In the genomic region with DNA sequence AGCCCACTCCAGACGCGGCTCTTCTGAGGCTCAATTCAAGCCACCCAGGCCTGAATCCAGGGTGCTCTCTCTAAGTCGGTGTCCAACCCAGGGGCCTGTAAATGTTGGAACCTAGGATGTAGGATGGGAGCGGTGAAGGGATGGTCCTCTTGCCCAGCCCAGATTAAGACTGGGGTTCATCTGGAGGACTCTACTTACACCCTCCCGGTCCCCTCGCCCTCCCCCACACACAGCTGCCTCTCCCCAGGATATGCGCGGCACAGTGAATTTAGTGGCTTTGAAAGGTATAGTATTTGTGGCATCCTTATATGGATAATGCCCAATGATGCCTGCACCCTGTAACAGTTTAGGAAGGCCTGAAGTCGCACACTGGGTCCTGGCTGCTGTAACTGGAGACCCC, we compare ENCODE assay signal across 8 cellular contexts. TPM values are rescaled to one million over a fixed set of nuclear protein-coding genes. Genes with fewer than 3 reads are reported as not detected.
DNase-seq lines count a peak whose midpoint lies in the region; ATAC-seq and TF ChIP-seq lines count a peak whose summit lies in the region.

No MANE protein-coding gene starts in this region.

- no peaks in the 10 kb centered on the region for H3K4me1 Mint-ChIP-seq in activated T-cell treated with anti-CD3 and anti-CD28 coated beads, Interleukin-2, amount 50 U/mL, for 72 hours (ENCODE audit: low read depth)
- H3K4me1 Mint-ChIP-seq in mesothelial cell of epicardium = peaks cover 24% of the 10 kb centered on the region
- H3K4me1 Mint-ChIP-seq in type B pancreatic cell (ENCODE audit: unreplicated experiment) = peaks cover 24% of the 10 kb centered on the region

- DNase-seq in activated T-cell treated with anti-CD3 and anti-CD28 coated beads, Interleukin-2, amount 50 U/mL, for 72 hours = no peak
- DNase-seq in activated T-cell treated with anti-CD3 and anti-CD28 coated beads, Interleukin-2, amount 50 U/mL, for 48 hours = no peak
- DNase-seq in cardiac fibroblast (ENCODE audit: low read depth in 2 of 2) = no peak
- DNase-seq in mesothelial cell of epicardium (ENCODE audit: low spot score in 2 of 2, unreplicated experiment in 2 of 2) = no peak
- no peak for DNase-seq in type B pancreatic cell (ENCODE audit: extremely low spot score, unreplicated experiment)
- no peak for DNase-seq in NCI-H1930 (lab: John Stamatoyannopoulos, UW)
- DNase-seq in DMS 273 treated with DMSO at 0.1 percent for 48 hours (lab: John Stamatoyannopoulos, UW) = no peak
- no peak for DNase-seq in KBM-7

- no peaks in the 10 kb centered on the region for H3K9me3 Mint-ChIP-seq in activated T-cell treated with anti-CD3 and anti-CD28 coated beads, Interleukin-2, amount 50 U/mL, for 72 hours
- H3K9me3 Mint-ChIP-seq in mesothelial cell of epicardium (no peaks in the 10 kb centered on the region), type B pancreatic cell (no peaks in the 10 kb centered on the region)

- peak overlapping the region; percentile 72 to 74 for H3K4me3 Mint-ChIP-seq in activated T-cell treated with anti-CD3 and anti-CD28 coated beads, Interleukin-2, amount 50 U/mL, for 72 hours
- H3K4me3 Mint-ChIP-seq in mesothelial cell of epicardium (peak overlapping the region; percentile 72), type B pancreatic cell (peak overlapping the region; percentile 85)

- in situ Hi-C loops in KBM-7 (cut with MboI; ENCODE audit: low pct_unique_long_range_greater_than_20kb, low sequenced_read_pairs) = no loop called here

- ATAC-seq in activated T-cell treated with anti-CD3 and anti-CD28 coated beads, Interleukin-2, amount 50 U/mL, for 72 hours (replicated peaks in 1 of 2) = no peak

- peak overlapping the region; percentile 84 to 88 for H3K4me3 ChIP-seq in cardiac fibroblast (replicated peaks in 1 of 2; ENCODE audit: low read depth in 2 of 2, low read length in 2 of 2)

- TF ChIP-seq CTCF in cardiac fibroblast (IDR thresholded peaks at IDR 0.05; ENCODE audit: low read depth, low read length) (no peak), mesothelial cell of epicardium (IDR thresholded peaks at IDR 0.05; ENCODE audit: unreplicated experiment) (no peak), type B pancreatic cell (conservative IDR thresholded peaks at IDR 0.05) (no peak)

- peaks cover 40% of the 10 kb centered on the region for H3K27me3 Mint-ChIP-seq in activated T-cell treated with anti-CD3 and anti-CD28 coated beads, Interleukin-2, amount 50 U/mL, for 72 hours (ENCODE audit: low read depth)
- H3K27me3 Mint-ChIP-seq in mesothelial cell of epicardium (ENCODE audit: low read depth) (peaks cover 27% of the 10 kb centered on the region), type B pancreatic cell (peaks cover 48% of the 10 kb centered on the region)

- no peak overlapping the region for H3K27ac Mint-ChIP-seq in activated T-cell treated with anti-CD3 and anti-CD28 coated beads, Interleukin-2, amount 50 U/mL, for 72 hours
- H3K27ac Mint-ChIP-seq in mesothelial cell of epicardium (no peak overlapping the region), type B pancreatic cell (no peak overlapping the region)

- no peaks in the 10 kb centered on the region for H3K36me3 Mint-ChIP-seq in activated T-cell treated with anti-CD3 and anti-CD28 coated beads, Interleukin-2, amount 50 U/mL, for 72 hours (ENCODE audit: insufficient read depth in 2 of 2)
- H3K36me3 Mint-ChIP-seq in mesothelial cell of epicardium = no peaks in the 10 kb centered on the region
- no peaks in the 10 kb centered on the region for H3K36me3 Mint-ChIP-seq in type B pancreatic cell

RNA-seq across cellular contexts. Expression of a gene that starts 0.9 kb away (rescaled TPM):
- total RNA-seq in activated T-cell treated with anti-CD3 and anti-CD28 coated beads, Interleukin-2, amount 50 U/mL, for 72 hours = under 1 TPM; 0.50 to 0.79 TPM
- 60.3 to 67.9 TPM (median 62.6 TPM) in 3 replicates for total RNA-seq in mesothelial cell of epicardium
- total RNA-seq in type B pancreatic cell (ENCODE audit: low replicate concordance) = 7.9 and 58.4 TPM in 2 replicates
